20 cellular contexts compared by ENCODE assay signal in genomic region chr5:32201140-32201539, GRCh38. TPM values are rescaled to one million over a fixed set of nuclear protein-coding genes. Genes with fewer than 3 reads are reported as not detected.
DNase-seq lines count a peak whose midpoint lies in the region; ATAC-seq and TF ChIP-seq lines count a peak whose summit lies in the region.
"Had no signal": no experiment of that assay in that cellular context is flagged by ENCODE, and none has a peak within 500 bp of the region (broad histone marks: within the 10 kb centered on the region; RNA-seq: fewer than 3 reads in every experiment).

No MANE protein-coding gene starts in this region.

- no peak overlapping the region for H2AFZ ChIP-seq in PC-9
- H2AFZ ChIP-seq: parathyroid adenoma had no signal

- CTCF ChIA-PET in PC-9 (lab: Charles Lee) = interaction anchor here (0.5 to 0.6 kb wide), 2 partner anchors 23 to 24 kb away, joined by 3 to 4 read pairs; no protein-coding TSS in a partner anchor
- CTCF ChIA-PET in activated CD8-positive, alpha-beta T cell treated with anti-CD3 and anti-CD28 coated beads, Interleukin-2, amount 10 ng/mL, durations not matched to agents 7 days and 5 days (lab: Charles Lee) = no interaction called here

- H3K4me3 ChIP-seq in PC-9 (no peak overlapping the region), fibroblast of the aortic adventitia (ENCODE audit: low read depth, low read length) (no peak overlapping the region)
- H3K4me3 ChIP-seq: breast epithelium, left lung, upper lobe of left lung had no signal

- 0 out of 2 replicates have a peak overlapping the region, but pooled peaks have one; percentile 9 for H3K27ac ChIP-seq in PC-9
- H3K27ac ChIP-seq: breast epithelium, left lung, parathyroid adenoma, upper lobe of left lung had no signal

- H3K27me3 Mint-ChIP-seq in activated T-cell treated with anti-CD3 and anti-CD28 coated beads, Interleukin-2, amount 50 U/mL, for 72 hours (ENCODE audit: low read depth) = peaks cover 6% of the 10 kb centered on the region
- H3K27me3 Mint-ChIP-seq in activated T-cell treated with anti-CD3 and anti-CD28 coated beads, Interleukin-2, amount 50 U/mL, for 24 hours = no peaks in the 10 kb centered on the region
- no peaks in the 10 kb centered on the region for H3K27me3 Mint-ChIP-seq in type B pancreatic cell
- H3K27me3 Mint-ChIP-seq in stimulated activated naive B cell treated with anti-CD40 and anti-IgM and Interleukin-4, amounts not matched to agents 10 μg/mL and 1 μg/mL and 100 μg/mL, for 72 hours = peaks cover 0 to 5% of the 10 kb centered on the region in 2 donors
- peaks cover 16% of the 10 kb centered on the region for H3K27me3 Mint-ChIP-seq in activated CD8-positive, alpha-beta T cell treated with anti-CD3 and anti-CD28 coated beads, Interleukin-2, amount 10 ng/mL, durations not matched to agents 7 days and 5 days (ENCODE audit: low read depth)
- H3K27me3 Mint-ChIP-seq: CD4-positive, alpha-beta T cell had no signal

- H4K20me1 ChIP-seq in PC-9 (ENCODE audit: insufficient read depth) = no peaks in the 10 kb centered on the region

- H3F3A ChIP-seq in PC-9 (ENCODE audit: insufficient read depth, low read depth) = peaks cover 12% of the 10 kb centered on the region

- no peaks in the 10 kb centered on the region for H3K79me2 ChIP-seq in PC-9 (ENCODE audit: low read depth)
- H3K79me2 ChIP-seq: parathyroid adenoma had no signal

- peak overlapping the region; percentile 46 for H3K4me2 ChIP-seq in PC-9

- intact Hi-C loops in PC-9 (cut with micrococcal nuclease; ENCODE audit: unreplicated experiment) = no loop called here

- ATAC-seq in activated T-cell treated with anti-CD3 and anti-CD28 coated beads, Interleukin-2, amount 50 U/mL, for 72 hours (replicated peaks in 1 of 2) = no peak
- no peak for ATAC-seq in HG02981 (IDR thresholded peaks at IDR 0.05; ENCODE audit: unreplicated experiment)
- no peak for ATAC-seq in stimulated activated naive B cell treated with anti-CD40 and anti-IgM and Interleukin-4, amounts not matched to agents 10 μg/mL and 1 μg/mL and 100 μg/mL, for 72 hours (replicated peaks)
- ATAC-seq in activated CD8-positive, alpha-beta T cell treated with anti-CD3 and anti-CD28 coated beads, Interleukin-2, amount 10 ng/mL, durations not matched to agents 7 days and 5 days = no peak
- ATAC-seq: activated naive CD4-positive, alpha-beta T cell treated with anti-CD3 and anti-CD28 coated beads, Interleukin-2, amount 50 U/mL, for 72 hours; left lung had no signal

- no peaks in the 10 kb centered on the region for H3K9me2 ChIP-seq in PC-9 (ENCODE audit: insufficient read depth)

- H3K36me3 ChIP-seq in PC-9 (ENCODE audit: low read depth) = no peaks in the 10 kb centered on the region
- H3K36me3 ChIP-seq: breast epithelium, left lung, upper lobe of left lung had no signal

- POLR2A ChIA-PET in PC-9 (lab: Charles Lee; ENCODE audit: unreplicated experiment) = no interaction called here
- POLR2A ChIA-PET in activated CD8-positive, alpha-beta T cell treated with anti-CD3 and anti-CD28 coated beads, Interleukin-2, amount 10 ng/mL, durations not matched to agents 7 days and 5 days (lab: Charles Lee) = no interaction called here

- no peaks in the 10 kb centered on the region for H3K27me3 ChIP-seq in PC-9 (ENCODE audit: insufficient read depth, low read depth)
- H3K27me3 ChIP-seq: breast epithelium, left lung, upper lobe of left lung had no signal

- peak overlapping the region; percentile 58 for H3K27ac Mint-ChIP-seq in activated T-cell treated with anti-CD3 and anti-CD28 coated beads, Interleukin-2, amount 50 U/mL, for 72 hours
- no peak overlapping the region for H3K27ac Mint-ChIP-seq in activated T-cell treated with anti-CD3 and anti-CD28 coated beads, Interleukin-2, amount 50 U/mL, for 24 hours
- peak overlapping the region; percentile 44 for H3K27ac Mint-ChIP-seq in type B pancreatic cell
- no peak overlapping the region for H3K27ac Mint-ChIP-seq in stimulated activated naive B cell treated with anti-CD40 and anti-IgM and Interleukin-4, amounts not matched to agents 10 μg/mL and 1 μg/mL and 100 μg/mL, for 72 hours
- no peak overlapping the region for H3K27ac Mint-ChIP-seq in activated CD8-positive, alpha-beta T cell treated with anti-CD3 and anti-CD28 coated beads, Interleukin-2, amount 10 ng/mL, durations not matched to agents 7 days and 5 days
- H3K27ac Mint-ChIP-seq: activated naive CD4-positive, alpha-beta T cell treated with anti-CD3 and anti-CD28 coated beads, Interleukin-2, amount 50 U/mL, for 72 hours; CD4-positive, alpha-beta T cell had no signal

- peaks cover 0 to 2% of the 10 kb centered on the region in 2 donors for H3K36me3 Mint-ChIP-seq in activated T-cell treated with anti-CD3 and anti-CD28 coated beads, Interleukin-2, amount 50 U/mL, for 72 hours (ENCODE audit: insufficient read depth in 2 of 2)
- H3K36me3 Mint-ChIP-seq in activated T-cell treated with anti-CD3 and anti-CD28 coated beads, Interleukin-2, amount 50 U/mL, for 24 hours (ENCODE audit: low read depth) = no peaks in the 10 kb centered on the region
- H3K36me3 Mint-ChIP-seq in type B pancreatic cell = no peaks in the 10 kb centered on the region
- H3K36me3 Mint-ChIP-seq in stimulated activated naive B cell treated with anti-CD40 and anti-IgM and Interleukin-4, amounts not matched to agents 10 μg/mL and 1 μg/mL and 100 μg/mL, for 72 hours = no peaks in the 10 kb centered on the region
- no peaks in the 10 kb centered on the region for H3K36me3 Mint-ChIP-seq in activated CD8-positive, alpha-beta T cell treated with anti-CD3 and anti-CD28 coated beads, Interleukin-2, amount 10 ng/mL, durations not matched to agents 7 days and 5 days (ENCODE audit: low read depth)
- H3K36me3 Mint-ChIP-seq: activated naive CD4-positive, alpha-beta T cell treated with anti-CD3 and anti-CD28 coated beads, Interleukin-2, amount 50 U/mL, for 72 hours had no signal

- H3K4me1 Mint-ChIP-seq in activated T-cell treated with anti-CD3 and anti-CD28 coated beads, Interleukin-2, amount 50 U/mL, for 72 hours (ENCODE audit: low read depth) = peaks cover 30% of the 10 kb centered on the region
- peaks cover 28% of the 10 kb centered on the region for H3K4me1 Mint-ChIP-seq in activated T-cell treated with anti-CD3 and anti-CD28 coated beads, Interleukin-2, amount 50 U/mL, for 24 hours (ENCODE audit: low read depth)
- no peaks in the 10 kb centered on the region for H3K4me1 Mint-ChIP-seq in type B pancreatic cell (ENCODE audit: unreplicated experiment)
- no peaks in the 10 kb centered on the region for H3K4me1 Mint-ChIP-seq in stimulated activated naive B cell treated with anti-CD40 and anti-IgM and Interleukin-4, amounts not matched to agents 10 μg/mL and 1 μg/mL and 100 μg/mL, for 72 hours
- H3K4me1 Mint-ChIP-seq in activated CD8-positive, alpha-beta T cell treated with anti-CD3 and anti-CD28 coated beads, Interleukin-2, amount 10 ng/mL, durations not matched to agents 7 days and 5 days (ENCODE audit: low read depth) = no peaks in the 10 kb centered on the region

- no peak overlapping the region for H3K4me3 Mint-ChIP-seq in activated T-cell treated with anti-CD3 and anti-CD28 coated beads, Interleukin-2, amount 50 U/mL, for 72 hours
- H3K4me3 Mint-ChIP-seq in activated T-cell treated with anti-CD3 and anti-CD28 coated beads, Interleukin-2, amount 50 U/mL, for 24 hours = no peak overlapping the region
- H3K4me3 Mint-ChIP-seq in type B pancreatic cell = no peak overlapping the region
- no peak overlapping the region for H3K4me3 Mint-ChIP-seq in stimulated activated naive B cell treated with anti-CD40 and anti-IgM and Interleukin-4, amounts not matched to agents 10 μg/mL and 1 μg/mL and 100 μg/mL, for 72 hours
- H3K4me3 Mint-ChIP-seq in activated CD8-positive, alpha-beta T cell treated with anti-CD3 and anti-CD28 coated beads, Interleukin-2, amount 10 ng/mL, durations not matched to agents 7 days and 5 days = no peak overlapping the region
- H3K4me3 Mint-ChIP-seq: CD4-positive, alpha-beta T cell had no signal

- no peaks in the 10 kb centered on the region for H3K9me3 Mint-ChIP-seq in activated T-cell treated with anti-CD3 and anti-CD28 coated beads, Interleukin-2, amount 50 U/mL, for 72 hours
- no peaks in the 10 kb centered on the region for H3K9me3 Mint-ChIP-seq in activated T-cell treated with anti-CD3 and anti-CD28 coated beads, Interleukin-2, amount 50 U/mL, for 24 hours
- H3K9me3 Mint-ChIP-seq in type B pancreatic cell = no peaks in the 10 kb centered on the region
- H3K9me3 Mint-ChIP-seq in stimulated activated naive B cell treated with anti-CD40 and anti-IgM and Interleukin-4, amounts not matched to agents 10 μg/mL and 1 μg/mL and 100 μg/mL, for 72 hours = no peaks in the 10 kb centered on the region
- no peaks in the 10 kb centered on the region for H3K9me3 Mint-ChIP-seq in activated CD8-positive, alpha-beta T cell treated with anti-CD3 and anti-CD28 coated beads, Interleukin-2, amount 10 ng/mL, durations not matched to agents 7 days and 5 days (ENCODE audit: insufficient read depth)
- H3K9me3 Mint-ChIP-seq: activated naive CD4-positive, alpha-beta T cell treated with anti-CD3 and anti-CD28 coated beads, Interleukin-2, amount 50 U/mL, for 72 hours; CD4-positive, alpha-beta T cell had no signal

- H3K9me3 ChIP-seq in PC-9 (ENCODE audit: insufficient read depth, low read depth) = no peaks in the 10 kb centered on the region
- H3K9me3 ChIP-seq: breast epithelium, left lung, upper lobe of left lung had no signal

- no peak for DNase-seq in activated T-cell treated with anti-CD3 and anti-CD28 coated beads, Interleukin-2, amount 50 U/mL, for 72 hours
- no peak for DNase-seq in activated T-cell treated with anti-CD3 and anti-CD28 coated beads, Interleukin-2, amount 50 U/mL, for 24 hours
- DNase-seq in PC-9 = no peak
- peak; percentile 80 for DNase-seq in fibroblast of the aortic adventitia (ENCODE audit: low read depth)
- no peak for DNase-seq in type B pancreatic cell (ENCODE audit: extremely low spot score, unreplicated experiment)
- no peak for DNase-seq in stimulated activated naive B cell treated with anti-CD40 and anti-IgM and Interleukin-4, amounts not matched to agents 10 μg/mL and 1 μg/mL and 100 μg/mL, for 72 hours
- DNase-seq in activated CD8-positive, alpha-beta T cell treated with anti-CD3 and anti-CD28 coated beads, Interleukin-2, amount 10 ng/mL, durations not matched to agents 7 days and 5 days = no peak
- DNase-seq: CD4-positive, alpha-beta T cell; effector memory CD4-positive, alpha-beta T cell; foreskin melanocyte; Karpas-422; left lung; NCI-H1694 treated with DMSO at 0.1 percent for 48 hours; NCI-H524 treated with DMSO at 0.1 percent for 48 hours; small intestine; upper lobe of left lung had no signal

- TF ChIP-seq CTCF in PC-9 (conservative IDR thresholded peaks at IDR 0.05) (no peak), fibroblast of the aortic adventitia (IDR thresholded peaks at IDR 0.05; ENCODE audit: insufficient read depth, low read length) (no peak), type B pancreatic cell (conservative IDR thresholded peaks at IDR 0.05) (no peak)

- no TSS peak for BruUV-seq in PC-9 (replicated peaks; lab: Mats Ljungman, UMichigan)

- peaks cover 40% of the 10 kb centered on the region for H3K4me1 ChIP-seq in PC-9 (replicated peaks; ENCODE audit: insufficient read depth)
- H3K4me1 ChIP-seq: breast epithelium, parathyroid adenoma had no signal

RNA-seq across cellular contexts. Expression of gene GOLPH3, which starts 27.0 kb away (rescaled TPM):
- total RNA-seq in activated T-cell treated with anti-CD3 and anti-CD28 coated beads, Interleukin-2, amount 50 U/mL, for 72 hours = 10 to 100 TPM; 72.3 to 73.2 TPM
- total RNA-seq in PC-9 (2021) (179 and 267 TPM in 2 replicates), fibroblast of the aortic adventitia (ENCODE audit: low replicate concordance) (104 and 128 TPM in 2 replicates), type B pancreatic cell (ENCODE audit: low replicate concordance) (72.9 and 102 TPM in 2 replicates)
- total RNA-seq in activated CD8-positive, alpha-beta T cell treated with anti-CD3 and anti-CD28 coated beads, Interleukin-2, amount 10 ng/mL, durations not matched to agents 7 days and 5 days = 10 to 100 TPM; 70.7 to 73.7 TPM

Comparison
In these comparisons a context has a peak if more than half of its experiments do, and no peak if none do; other contexts are left out.
1. H3K27ac Mint-ChIP-seq: peak in activated T-cell treated with anti-CD3 and anti-CD28 coated beads, Interleukin-2, amount 50 U/mL, for 72 hours (single experiment) and type B pancreatic cell (single experiment); none in activated T-cell treated with anti-CD3 and anti-CD28 coated beads, Interleukin-2, amount 50 U/mL, for 24 hours (single experiment), stimulated activated naive B cell treated with anti-CD40 and anti-IgM and Interleukin-4, amounts not matched to agents 10 μg/mL and 1 μg/mL and 100 μg/mL, for 72 hours (single experiment) and activated CD8-positive, alpha-beta T cell treated with anti-CD3 and anti-CD28 coated beads, Interleukin-2, amount 10 ng/mL, durations not matched to agents 7 days and 5 days (single experiment).